8 cellular contexts compared by ENCODE assay signal in genomic region chr10:17673517-17674051, GRCh38. TPM values are rescaled to one million over a fixed set of nuclear protein-coding genes. Genes with fewer than 3 reads are reported as not detected.
A peak's percentile ranks its signal among the peaks of the same experiment; 100 is the strongest.
DNase-seq lines count a peak whose midpoint lies in the region; ATAC-seq and TF ChIP-seq lines count a peak whose summit lies in the region.

No MANE protein-coding gene starts in this region.

- in situ Hi-C loops in G401 (cut with HindIII; ENCODE audit: low sequenced_read_pairs): no loop called here

- peaks cover 27% of the 10 kb centered on the region for H3K4me1 ChIP-seq in endodermal cell (ENCODE audit: control insufficient read depth, insufficient read depth, low read length)

- H3K27ac Mint-ChIP-seq in endodermal cell: peak overlapping the region; percentile 73
- peak overlapping the region; percentile 88 for H3K27ac Mint-ChIP-seq in osteocyte (ENCODE audit: unreplicated experiment)

- H3K36me3 Mint-ChIP-seq in endodermal cell (ENCODE audit: low read depth) (peaks cover under 1% of the 10 kb centered on the region), osteocyte (ENCODE audit: unreplicated experiment) (peaks cover 2% of the 10 kb centered on the region)

- WGBS in endodermal cell (ENCODE audit: insufficient coverage in 1 of 2, insufficient read length in 1 of 2), 2 experiments: 0 to 19% methylated on average over 1 to 4 of the region's 4 CpGs

- no peaks in the 10 kb centered on the region for H3K36me3 ChIP-seq in endodermal cell (ENCODE audit: control insufficient read depth, insufficient read depth, low read length)

- no peaks in the 10 kb centered on the region for H3K27me3 ChIP-seq in endodermal cell (ENCODE audit: control insufficient read depth, insufficient read depth, low read length, poor library complexity, severe bottlenecking)

- peak overlapping the region; percentile 27 for H3K27ac ChIP-seq in endodermal cell (ENCODE audit: low read depth, low read length)

- H3K4me3 Mint-ChIP-seq in endodermal cell (no peak overlapping the region), osteocyte (ENCODE audit: unreplicated experiment) (peak overlapping the region; percentile 49)

- H3K27me3 Mint-ChIP-seq in endodermal cell (ENCODE audit: insufficient read depth) (no peaks in the 10 kb centered on the region), osteocyte (ENCODE audit: unreplicated experiment) (no peaks in the 10 kb centered on the region)

- H3K9ac ChIP-seq in endodermal cell (ENCODE audit: extremely low read depth, low read length, poor library complexity, severe bottlenecking): no peak overlapping the region

- TF ChIP-seq CTCF in endodermal cell (conservative IDR thresholded peaks at IDR 0.05) (no peak), osteocyte (IDR thresholded peaks at IDR 0.05) (no peak)

- H3K9me3 Mint-ChIP-seq in endodermal cell (no peaks in the 10 kb centered on the region), osteocyte (ENCODE audit: unreplicated experiment) (no peaks in the 10 kb centered on the region)

- DNase-seq in G401 (ENCODE audit: low spot score) (peak; percentile 55), NCI-H460 (ENCODE audit: extremely low read depth, low read depth) (peak; percentile 28), endodermal cell (peak; percentile 89), osteocyte (ENCODE audit: extremely low spot score, unreplicated experiment) (no peak), DMS53 (lab: John Stamatoyannopoulos, UW) (no peak), NCI-H446 treated with DMSO at 0.1 percent for 48 hours (lab: John Stamatoyannopoulos, UW) (no peak)

- peak overlapping the region; percentile 26 for H3K4me3 ChIP-seq in endodermal cell (ENCODE audit: low read length)

- ATAC-seq in GM21390 (IDR thresholded peaks at IDR 0.05; ENCODE audit: unreplicated experiment) (no peak), HG03097 (IDR thresholded peaks at IDR 0.05; ENCODE audit: low FRiP score, unreplicated experiment) (no peak)

- H3K4me1 Mint-ChIP-seq in endodermal cell (peaks cover 49% of the 10 kb centered on the region), osteocyte (ENCODE audit: unreplicated experiment) (peaks cover 79% of the 10 kb centered on the region)

- H3K9me3 ChIP-seq in endodermal cell (ENCODE audit: control insufficient read depth, low read length): no peaks in the 10 kb centered on the region

RNA-seq across cellular contexts. Expression of gene STAM, which starts 29.6 kb away (rescaled TPM):
- 20.4 and 25.9 TPM in 2 replicates for total RNA-seq in G401 (2014; rRNA removed; shearing (Covaris generic))
- 18.0 and 18.6 TPM in 2 replicates for total RNA-seq in NCI-H460 (2014; rRNA removed; shearing (Covaris generic))
- polyA plus RNA-seq in NCI-H460 (2014; cell fraction: nucleus; rRNA removed): 7.2 and 13.0 TPM in 2 replicates
- 10 to 100 TPM; 26.7 to 30.0 TPM for total RNA-seq in endodermal cell
- 32.7 TPM for polyA plus RNA-seq in endodermal cell (2013, experiment 1 of 2)
- polyA plus RNA-seq in endodermal cell (2013, experiment 2 of 2): 36.1 TPM
- total RNA-seq in osteocyte: 26.6 and 32.0 TPM in 2 replicates

RNA-seq across cellular contexts. Expression of gene HACD1, which starts 56.4 kb away (rescaled TPM):
- 113 and 125 TPM in 2 replicates for total RNA-seq in G401 (2014; rRNA removed; shearing (Covaris generic))
- total RNA-seq in NCI-H460 (2014; rRNA removed; shearing (Covaris generic)): 43.5 and 44.2 TPM in 2 replicates
- 29.4 and 36.1 TPM in 2 replicates for polyA plus RNA-seq in NCI-H460 (2014; cell fraction: nucleus; rRNA removed)
- total RNA-seq in endodermal cell (10 to 100 TPM; 25.6 to 34.1 TPM), osteocyte (25.1 and 28.6 TPM in 2 replicates)
- polyA plus RNA-seq in endodermal cell (2013, experiment 1 of 2): 19.4 TPM
- polyA plus RNA-seq in endodermal cell (2013, experiment 2 of 2): 22.1 TPM

Comparison
In these comparisons a context has a peak if more than half of its experiments do, and no peak if none do; other contexts are left out.
1. DNase-seq: peak in G401 (single experiment), NCI-H460 (single experiment) and endodermal cell (single experiment); none in osteocyte (single experiment), DMS53 (single experiment) and NCI-H446 treated with DMSO at 0.1 percent for 48 hours (single experiment).